Comparison of ENCODE assay signal across 19 cellular contexts in the genomic region with DNA sequence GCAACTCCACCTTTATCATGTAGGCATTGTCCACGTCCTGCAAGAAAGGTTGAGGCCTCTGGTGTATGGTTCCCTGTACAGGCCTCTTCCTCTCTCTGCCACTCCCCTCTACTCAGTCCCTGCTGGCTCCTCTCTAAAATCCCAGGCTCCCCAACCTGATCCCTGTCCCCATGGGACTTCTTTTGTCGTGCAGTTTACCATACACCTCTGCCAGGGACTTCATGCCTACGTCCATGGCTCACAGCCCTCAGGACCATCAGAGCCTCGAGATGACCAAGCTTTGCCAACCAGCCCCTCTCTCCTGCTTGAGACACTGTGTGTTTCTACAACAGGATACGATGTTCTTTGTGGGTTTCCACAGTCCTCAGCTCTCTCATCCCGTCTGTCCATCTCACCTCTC. TPM values are rescaled to one million over a fixed set of nuclear protein-coding genes. Genes with fewer than 3 reads are reported as not detected.
DNase-seq lines count a peak whose midpoint lies in the region; ATAC-seq and TF ChIP-seq lines count a peak whose summit lies in the region.
"Had no signal": no experiment of that assay in that cellular context is flagged by ENCODE, and none has a peak within 500 bp of the region (broad histone marks: within the 10 kb centered on the region; RNA-seq: fewer than 3 reads in every experiment).

No MANE protein-coding gene starts in this region.

- H3K9ac ChIP-seq in Loucy (ENCODE audit: low read depth, low read length, poor library complexity, severe bottlenecking), result no peak overlapping the region
- H3K9ac ChIP-seq: BLaER1 treated with 17β-estradiol and CSF1 and Interleukin-3, amounts not matched to agents 10 nM and 100 nM had no signal

- TF ChIP-seq CTCF in Loucy (conservative IDR thresholded peaks at IDR 0.05; ENCODE audit: low read length) (no peak), coronary artery (IDR thresholded peaks at IDR 0.05) (no peak), vagina (IDR thresholded peaks at IDR 0.05) (no peak)

- no peak for TF ChIP-seq POLR2A in vagina (IDR thresholded peaks at IDR 0.05)

- H3K9me3 Mint-ChIP-seq in activated naive CD8-positive, alpha-beta T cell (ENCODE audit: low read depth), result no peaks in the 10 kb centered on the region
- H3K9me3 Mint-ChIP-seq in activated naive CD8-positive, alpha-beta T cell treated with anti-CD3 and anti-CD28 coated beads for 36 hours, result no peaks in the 10 kb centered on the region

- in situ Hi-C loops in HAP-1 (cut with MboI; ENCODE audit: low sequenced_read_pairs), result no loop called here

- H3F3A ChIP-seq in Loucy (ENCODE audit: low read depth), result no peaks in the 10 kb centered on the region

- no peaks in the 10 kb centered on the region for H3K27me3 Mint-ChIP-seq in activated naive CD8-positive, alpha-beta T cell
- H3K27me3 Mint-ChIP-seq in activated naive CD8-positive, alpha-beta T cell treated with anti-CD3 and anti-CD28 coated beads for 36 hours, result no peaks in the 10 kb centered on the region

- no peak for ATAC-seq in GM18498 (IDR thresholded peaks at IDR 0.05; ENCODE audit: unreplicated experiment)

- no peaks in the 10 kb centered on the region for H3K9me2 ChIP-seq in Loucy (replicated peaks; ENCODE audit: low read depth, low read length)

- peak overlapping the region; percentile 21 for H3K4me3 Mint-ChIP-seq in activated naive CD8-positive, alpha-beta T cell
- no peak overlapping the region for H3K4me3 Mint-ChIP-seq in activated naive CD8-positive, alpha-beta T cell treated with anti-CD3 and anti-CD28 coated beads for 36 hours

- H3K9me3 ChIP-seq in Loucy (ENCODE audit: insufficient read depth, low read depth, low read length), result no peaks in the 10 kb centered on the region
- H3K9me3 ChIP-seq in vagina, result no peaks in the 10 kb centered on the region
- no peaks in the 10 kb centered on the region for H3K9me3 ChIP-seq in HAP-1
- H3K9me3 ChIP-seq: Peyer's patch, SJSA1 had no signal

- H3K4me3 ChIP-seq in Loucy (ENCODE audit: low read length, poor library complexity, severe bottlenecking), result no peak overlapping the region
- no peak overlapping the region for H3K4me3 ChIP-seq in coronary artery
- no peak overlapping the region for H3K4me3 ChIP-seq in vagina
- H3K4me3 ChIP-seq in HAP-1, result no peak overlapping the region
- H3K4me3 ChIP-seq: BLaER1 treated with 17β-estradiol and CSF1 and Interleukin-3, amounts not matched to agents 10 nM and 100 nM; Peyer's patch; SJSA1 had no signal

- no peaks in the 10 kb centered on the region for H3K79me2 ChIP-seq in Loucy (ENCODE audit: insufficient read depth, low read length)

- H3K27ac Mint-ChIP-seq in activated naive CD8-positive, alpha-beta T cell, result no peak overlapping the region
- no peak overlapping the region for H3K27ac Mint-ChIP-seq in activated naive CD8-positive, alpha-beta T cell treated with anti-CD3 and anti-CD28 coated beads for 36 hours

- H3K4me1 ChIP-seq in Loucy (ENCODE audit: insufficient read depth, low read length, poor library complexity, severe bottlenecking), result peaks cover 52% of the 10 kb centered on the region
- peaks cover 8% of the 10 kb centered on the region for H3K4me1 ChIP-seq in vagina
- H3K4me1 ChIP-seq in HAP-1, result no peaks in the 10 kb centered on the region
- H3K4me1 ChIP-seq: SJSA1 had no signal

- peaks cover 3% of the 10 kb centered on the region for H3K36me3 Mint-ChIP-seq in activated naive CD8-positive, alpha-beta T cell
- H3K36me3 Mint-ChIP-seq in activated naive CD8-positive, alpha-beta T cell treated with anti-CD3 and anti-CD28 coated beads for 36 hours, result peaks cover 2% of the 10 kb centered on the region

- no peaks in the 10 kb centered on the region for H4K20me1 ChIP-seq in Loucy (ENCODE audit: insufficient read depth, low read length, poor library complexity, severe bottlenecking)
- H4K20me1 ChIP-seq: BLaER1 treated with 17β-estradiol and CSF1 and Interleukin-3, amounts not matched to agents 10 nM and 100 nM had no signal

- intact Hi-C loops in vagina (cut with DNase I), result no loop called here

- H2AFZ ChIP-seq in Loucy (ENCODE audit: low read length), result peak overlapping the region; percentile 14

- H3K27me3 ChIP-seq in Loucy (ENCODE audit: insufficient read depth, low read length, poor library complexity, severe bottlenecking), result no peaks in the 10 kb centered on the region
- H3K27me3 ChIP-seq in vagina, result no peaks in the 10 kb centered on the region
- no peaks in the 10 kb centered on the region; the same call in 1 of the 2 replicates for H3K27me3 ChIP-seq in HAP-1 (ENCODE audit: low read depth)
- H3K27me3 ChIP-seq: BLaER1 treated with 17β-estradiol and CSF1 and Interleukin-3, amounts not matched to agents 10 nM and 100 nM; Peyer's patch had no signal

- DNase-seq in activated naive CD8-positive, alpha-beta T cell treated with anti-CD3 and anti-CD28 coated beads for 36 hours, result no peak
- DNase-seq in coronary artery (ENCODE audit: low spot score) (peak; percentile 56), vagina (ENCODE audit: extremely low spot score in 2 of 2) (peak; percentile 49 to 58), HAP-1 (ENCODE audit: low spot score in 2 of 2) (no peak)
- DNase-seq: DMS79 treated with DMSO at 0.1 percent for 48 hours; HCEC 1CT; NCI-H1105; NCI-H2081 treated with DMSO at 0.1 percent for 48 hours; NCI-H446 treated with DMSO at 0.1 percent for 48 hours; NCI-H69; NK-92 treated with Interleukin-12 subunit alpha and Interleukin-12 subunit beta, amount 100 ng/mL, for 24 hours; Peyer's patch had no signal

- H3K4me2 ChIP-seq in Loucy (ENCODE audit: low read depth, low read length, poor library complexity, severe bottlenecking), result no peak overlapping the region
- H3K4me2 ChIP-seq: BLaER1 treated with 17β-estradiol and CSF1 and Interleukin-3, amounts not matched to agents 10 nM and 100 nM had no signal

- H3K27ac ChIP-seq in coronary artery (no peak overlapping the region), vagina (no peak overlapping the region)
- H3K27ac ChIP-seq: BLaER1 treated with 17β-estradiol and CSF1 and Interleukin-3, amounts not matched to agents 10 nM and 100 nM; Peyer's patch; SJSA1 had no signal

- H3K4me1 Mint-ChIP-seq in activated naive CD8-positive, alpha-beta T cell (ENCODE audit: low read depth), result peaks cover 66% of the 10 kb centered on the region
- H3K4me1 Mint-ChIP-seq in activated naive CD8-positive, alpha-beta T cell treated with anti-CD3 and anti-CD28 coated beads for 36 hours, result peaks cover 50% of the 10 kb centered on the region

- H3K36me3 ChIP-seq in Loucy (ENCODE audit: insufficient read depth, low read length) (no peaks in the 10 kb centered on the region), vagina (no peaks in the 10 kb centered on the region), HAP-1 (replicated peaks) (no peaks in the 10 kb centered on the region)
- H3K36me3 ChIP-seq: BLaER1 treated with 17β-estradiol and CSF1 and Interleukin-3, amounts not matched to agents 10 nM and 100 nM; Peyer's patch; SJSA1 had no signal

RNA-seq across cellular contexts. Expression of gene KRT2, which starts 2.9 kb away (rescaled TPM):
- total RNA-seq in activated naive CD8-positive, alpha-beta T cell treated with anti-CD3 and anti-CD28 coated beads for 36 hours, result not detected
- 2.0 TPM for total RNA-seq in vagina
- total RNA-seq: G401, LHCN-M2, SJSA1 had no signal

RNA-seq across cellular contexts. Expression of gene KRT73, which starts 30.7 kb away (rescaled TPM):
- under 1 TPM; 0.14 to 0.29 TPM for total RNA-seq in activated naive CD8-positive, alpha-beta T cell treated with anti-CD3 and anti-CD28 coated beads for 36 hours
- not detected for total RNA-seq in vagina
- total RNA-seq: G401, LHCN-M2, SJSA1 had no signal

RNA-seq across cellular contexts. Expression of gene KRT1, which starts 31.1 kb away (rescaled TPM):
- total RNA-seq in activated naive CD8-positive, alpha-beta T cell treated with anti-CD3 and anti-CD28 coated beads for 36 hours, result not detected
- 886 TPM for total RNA-seq in vagina
- total RNA-seq: G401, LHCN-M2 had no signal

RNA-seq across cellular contexts. Expression of gene KRT72, which starts 47.8 kb away (rescaled TPM):
- under 1 TPM in 1 of 2 experiments, not detected in 1; 0.12 TPM for total RNA-seq in activated naive CD8-positive, alpha-beta T cell treated with anti-CD3 and anti-CD28 coated beads for 36 hours
- not detected for total RNA-seq in vagina
- total RNA-seq: G401, LHCN-M2, SJSA1 had no signal

RNA-seq across cellular contexts. Expression of gene KRT77, which starts 54.3 kb away (rescaled TPM):
- total RNA-seq in activated naive CD8-positive, alpha-beta T cell treated with anti-CD3 and anti-CD28 coated beads for 36 hours, result not detected
- 2.5 TPM for total RNA-seq in vagina
- total RNA-seq: G401, LHCN-M2, Peyer's patch, SJSA1 had no signal

Comparison
In these comparisons a context has a peak if more than half of its experiments do, and no peak if none do; other contexts are left out.
1. DNase-seq: peak in coronary artery (single experiment) and vagina (2 of 2); none in activated naive CD8-positive, alpha-beta T cell treated with anti-CD3 and anti-CD28 coated beads for 36 hours (single experiment) and HAP-1 (0 of 2).
2. RNA of gene KRT1, which starts 31.1 kb away (total RNA-seq): 886 TPM in vagina (single experiment); not detected in activated naive CD8-positive, alpha-beta T cell treated with anti-CD3 and anti-CD28 coated beads for 36 hours; every median in the first group is over 100 times any median in the second.